ENCODE assay signal across 1 cellular context in the genomic region with DNA sequence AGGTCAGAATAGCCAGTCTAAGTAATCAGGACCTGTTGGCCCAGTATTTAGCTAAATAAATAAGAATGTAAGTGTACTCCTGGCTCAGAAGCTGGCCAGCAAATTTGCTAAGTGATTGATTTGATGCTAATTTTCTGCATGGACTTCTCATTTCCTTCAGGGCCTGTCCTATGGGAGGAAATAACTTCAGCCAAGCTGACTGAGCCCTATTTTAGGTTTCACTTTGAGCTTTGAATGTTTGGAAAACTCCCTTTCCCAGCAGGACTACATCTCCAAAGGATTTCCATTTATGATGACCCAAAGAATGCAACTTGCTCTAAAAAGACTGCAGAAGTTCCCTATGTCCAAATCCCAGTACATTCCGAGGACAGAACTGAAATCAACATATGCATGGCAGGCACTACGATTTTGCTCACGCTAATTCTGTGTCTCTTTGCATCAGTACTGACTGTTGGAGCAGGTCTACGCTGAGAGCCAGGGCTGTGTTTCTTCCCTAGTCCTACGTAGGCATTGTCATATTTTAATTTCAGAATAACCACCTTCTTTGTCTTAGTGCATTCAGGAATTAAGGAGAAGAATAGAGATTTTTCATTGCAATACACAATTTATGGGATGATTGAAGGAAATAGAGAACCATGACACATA.
TF ChIP-seq lines count a peak whose summit lies in the region.

No MANE protein-coding gene starts in this region.

TF ChIP-seq in A549, 52 proteins besides CTCF, POLR2A, EP300 and RAD21 (continued from another document):
- TF ChIP-seq CEBPB (IDR thresholded peaks at IDR 0.05) (no peak), MYC (IDR thresholded peaks at IDR 0.05; ENCODE audit: borderline replicate concordance, low read length) (no peak), ZSCAN20 (CRISPR knock-in tag; IDR thresholded peaks at IDR 0.05) (no peak), NPAS2 (CRISPR knock-in tag; IDR thresholded peaks at IDR 0.05; ENCODE audit: borderline replicate concordance) (no peak), ZNF302 (CRISPR knock-in tag; IDR thresholded peaks at IDR 0.05) (no peak), ZFP36 (IDR thresholded peaks at IDR 0.05; ENCODE audit: borderline replicate concordance, partially characterized antibody) (no peak), CHD2 (IDR thresholded peaks at IDR 0.05; ENCODE audit: low read length, partially characterized antibody) (no peak), BCL3 (IDR thresholded peaks at IDR 0.05) (no peak)
